ENCODE assay signal across 9 cellular contexts in genomic region chr19:38228491-38229439, GRCh38. TPM values are rescaled to one million over a fixed set of nuclear protein-coding genes. Genes with fewer than 3 reads are reported as not detected.
DNase-seq lines count a peak whose midpoint lies in the region; ATAC-seq and TF ChIP-seq lines count a peak whose summit lies in the region.
"Had no signal": no experiment of that assay in that cellular context is flagged by ENCODE, and none has a peak within 500 bp of the region (broad histone marks: within the 10 kb centered on the region; RNA-seq: fewer than 3 reads in every experiment).

No MANE protein-coding gene starts in this region.

- H3K4me3 Mint-ChIP-seq in dendritic cell treated with granulocyte-macrophage colony-stimulating factor and Interleukin-4, amounts not matched to agents 40 ng/mL and 50 ng/mL, for 4 days = peak overlapping the region; percentile 58

- H3K36me3 ChIP-seq in psoas muscle (ENCODE audit: insufficient read depth in 1 of 2, low read depth in 1 of 2) = no peaks in the 10 kb centered on the region

- H3K27ac ChIP-seq in psoas muscle = no peak overlapping the region

- H3K9me3 Mint-ChIP-seq in dendritic cell treated with granulocyte-macrophage colony-stimulating factor and Interleukin-4, amounts not matched to agents 40 ng/mL and 50 ng/mL, for 4 days = no peaks in the 10 kb centered on the region

- peaks cover 16% of the 10 kb centered on the region for H3K4me1 Mint-ChIP-seq in dendritic cell treated with granulocyte-macrophage colony-stimulating factor and Interleukin-4, amounts not matched to agents 40 ng/mL and 50 ng/mL, for 4 days (ENCODE audit: low read depth)

- H3K27ac Mint-ChIP-seq in dendritic cell treated with granulocyte-macrophage colony-stimulating factor and Interleukin-4, amounts not matched to agents 40 ng/mL and 50 ng/mL, for 4 days = no peak overlapping the region
- H3K27ac Mint-ChIP-seq: CD4-positive, CD25-positive, alpha-beta regulatory T cell had no signal

- ATAC-seq in psoas muscle (no peak), GM18907 (IDR thresholded peaks at IDR 0.05; ENCODE audit: unreplicated experiment) (no peak)

- no peaks in the 10 kb centered on the region for H3K36me3 Mint-ChIP-seq in dendritic cell treated with granulocyte-macrophage colony-stimulating factor and Interleukin-4, amounts not matched to agents 40 ng/mL and 50 ng/mL, for 4 days (ENCODE audit: low read depth)

- H3K4me1 ChIP-seq in psoas muscle = peaks cover 4% of the 10 kb centered on the region

- TF ChIP-seq CTCF in psoas muscle (IDR thresholded peaks at IDR 0.05) = no peak

- intact Hi-C loops in dendritic cell treated with granulocyte-macrophage colony-stimulating factor and Interleukin-4, amounts not matched to agents 40 ng/mL and 50 ng/mL, for 4 days (cut with micrococcal nuclease) = loop anchor here (10.0 kb wide), 1 partner anchor 324 kb away; the partner anchor contains the start of genes SIPA1L3 and WDR87
- intact Hi-C loops in psoas muscle (cut with DNase I) = loop anchor here (5.0 to 10.0 kb wide), 2 partner anchors 84 to 86 kb away; no protein-coding TSS in a partner anchor

- 1% methylated on average over 54 to 76 of the region's 80 CpGs for WGBS in psoas muscle, 3 donors

- no peaks in the 10 kb centered on the region for H3K9me3 ChIP-seq in psoas muscle

- H3K4me3 ChIP-seq in psoas muscle = peak overlapping the region; percentile 9

- DNase-seq in NCI-H82 (lab: John Stamatoyannopoulos, UW) (peak; percentile 81), NCI-H82 treated with DMSO at 0.1 percent for 48 hours (lab: John Stamatoyannopoulos, UW; ENCODE audit: unreplicated experiment) (no peak), NCI-H748 (lab: John Stamatoyannopoulos, UW; ENCODE audit: unreplicated experiment) (peak; percentile 73), psoas muscle (no peak), NCI-H128 (lab: John Stamatoyannopoulos, UW; ENCODE audit: unreplicated experiment) (no peak), DMS153 (lab: John Stamatoyannopoulos, UW) (no peak)

- H3K27me3 Mint-ChIP-seq in dendritic cell treated with granulocyte-macrophage colony-stimulating factor and Interleukin-4, amounts not matched to agents 40 ng/mL and 50 ng/mL, for 4 days = peaks cover 83% of the 10 kb centered on the region

- H3K27me3 ChIP-seq in psoas muscle (ENCODE audit: insufficient read depth in 3 of 3, low read length in 2 of 3) = peaks cover 0 to 84% (median 20%) of the 10 kb centered on the region in 3 donors

RNA-seq across cellular contexts. Expression of gene DPF1, which starts 4.7 kb away (rescaled TPM):
- total RNA-seq in psoas muscle = not detected
- polyA plus RNA-seq in psoas muscle = under 1 TPM; 0.07 to 0.17 (median 0.16) TPM
- total RNA-seq: CD4-positive, CD25-positive, alpha-beta regulatory T cell had no signal
- polyA plus RNA-seq: CD4-positive, CD25-positive, alpha-beta regulatory T cell had no signal

RNA-seq across cellular contexts. Expression of gene PPP1R14A, which starts 27.4 kb away (rescaled TPM):
- total RNA-seq in psoas muscle = 10 to 100 TPM in 3 of 4 donors, 1 to 10 TPM in 1; 9.2 to 17.0 (median 11.3) TPM
- 10 to 100 TPM in 2 of 3 donors, 1 to 10 TPM in 1; 9.9 to 18.7 (median 12.1) TPM for polyA plus RNA-seq in psoas muscle
- polyA plus RNA-seq: CD4-positive, CD25-positive, alpha-beta regulatory T cell had no signal

RNA-seq across cellular contexts. Expression of gene SPINT2, which starts 35.6 kb away (rescaled TPM):
- 1 to 10 TPM in 2 of 4 donors, under 1 TPM in 2; 0.95 to 2.2 (median 1.2) TPM for total RNA-seq in psoas muscle
- polyA plus RNA-seq in psoas muscle = 1 to 10 TPM in 1 of 3 donors, under 1 TPM in 2; 0.49 to 1.1 (median 0.59) TPM

Comparison
In these comparisons a context has a peak if more than half of its experiments do, and no peak if none do; other contexts are left out.
1. DNase-seq: peak in NCI-H82 (single experiment) and NCI-H748 (single experiment); none in NCI-H82 treated with DMSO at 0.1 percent for 48 hours (single experiment), psoas muscle (0 of 2), NCI-H128 (single experiment) and DMS153 (single experiment).